8 cellular contexts compared by ENCODE assay signal in genomic region chr15:72231066-72231846, GRCh38. TPM values are rescaled to one million over a fixed set of nuclear protein-coding genes. Genes with fewer than 3 reads are reported as not detected.
DNase-seq lines count a peak whose midpoint lies in the region; ATAC-seq and TF ChIP-seq lines count a peak whose summit lies in the region.

Gene PKM (minus strand): TSS chr15:72231190. CDS start chr15:72219097, 12,093 bp downstream.

- H3K27me3 ChIP-seq in DOHH2 (ENCODE audit: control insufficient read depth, low read length) (no peaks in the 10 kb centered on the region), Loucy (ENCODE audit: insufficient read depth, low read length, poor library complexity, severe bottlenecking) (peaks cover 10% of the 10 kb centered on the region), RWPE2 (ENCODE audit: insufficient read depth, poor library complexity, severe bottlenecking) (no peaks in the 10 kb centered on the region)

- H3K27ac Mint-ChIP-seq in activated T-helper 2 cell treated with anti-CD3 and anti-CD28 coated beads, Interferon-gamma antibody, Interleukin-2, Interleukin-4, amounts not matched to agents 10 μg/mL and 5 μg/mL and 100 μg/mL, durations not matched to agents 14 hours and 24 hours and 36 hours: peak within 1 kb of the TSS; percentile 100
- peak within 1 kb of the TSS; percentile 86 to 99 (median 96) for H3K27ac Mint-ChIP-seq in naive thymus-derived CD8-positive, alpha-beta T cell
- peak within 1 kb of the TSS; percentile 98 for H3K27ac Mint-ChIP-seq in stimulated activated naive B cell treated with anti-CD40 and anti-IgM and Interleukin-4, amounts not matched to agents 10 μg/mL and 1 μg/mL and 100 μg/mL, for 72 hours

- H3K4me2 ChIP-seq in DOHH2 (ENCODE audit: low read length) (peak within 1 kb of the TSS; percentile 99), Loucy (ENCODE audit: low read depth, low read length, poor library complexity, severe bottlenecking) (peak within 1 kb of the TSS; percentile 98)

- H3K9me3 Mint-ChIP-seq in activated T-helper 2 cell treated with anti-CD3 and anti-CD28 coated beads, Interferon-gamma antibody, Interleukin-2, Interleukin-4, amounts not matched to agents 10 μg/mL and 5 μg/mL and 100 μg/mL, durations not matched to agents 14 hours and 24 hours and 36 hours: no peaks in the 10 kb centered on the region
- no peaks in the 10 kb centered on the region for H3K9me3 Mint-ChIP-seq in naive thymus-derived CD8-positive, alpha-beta T cell
- H3K9me3 Mint-ChIP-seq in stimulated activated naive B cell treated with anti-CD40 and anti-IgM and Interleukin-4, amounts not matched to agents 10 μg/mL and 1 μg/mL and 100 μg/mL, for 72 hours: no peaks in the 10 kb centered on the region

- H3F3A ChIP-seq in DOHH2 (ENCODE audit: control insufficient read depth, insufficient read depth) (peaks cover 36% of the 10 kb centered on the region), Loucy (ENCODE audit: low read depth) (peaks cover 20% of the 10 kb centered on the region)

- TF ChIP-seq CTCF in DOHH2 (IDR thresholded peaks at IDR 0.05; ENCODE audit: low read depth, low read length, poor library complexity, severe bottlenecking) (no peak), Loucy (conservative IDR thresholded peaks at IDR 0.05; ENCODE audit: low read length) (no peak), RWPE2 (IDR thresholded peaks at IDR 0.05; ENCODE audit: poor library complexity, severe bottlenecking) (no peak), fibroblast of mammary gland (conservative IDR thresholded peaks at IDR 0.05; ENCODE audit: control insufficient read depth, insufficient read depth, low read depth, low read length) (no peak)

- peak within 1 kb of the TSS; percentile 98 for H3K4me3 ChIP-seq in DOHH2 (ENCODE audit: low read length)
- peak within 1 kb of the TSS; percentile 95 for H3K4me3 ChIP-seq in Loucy (ENCODE audit: low read length, poor library complexity, severe bottlenecking)
- H3K4me3 ChIP-seq in RWPE2 (ENCODE audit: severe bottlenecking): peak within 1 kb of the TSS; percentile 81
- H3K4me3 ChIP-seq in fibroblast of mammary gland (ENCODE audit: control insufficient read depth, low read depth, low read length): peak within 1 kb of the TSS; percentile 96

- no peaks in the 10 kb centered on the region for H3K9me3 ChIP-seq in DOHH2 (ENCODE audit: control insufficient read depth, insufficient read depth, low read length)
- no peaks in the 10 kb centered on the region for H3K9me3 ChIP-seq in Loucy (ENCODE audit: insufficient read depth, low read depth, low read length)
- no peaks in the 10 kb centered on the region for H3K9me3 ChIP-seq in RWPE2 (ENCODE audit: severe bottlenecking)

- H3K9me2 ChIP-seq in DOHH2 (replicated peaks; ENCODE audit: control insufficient read depth, low read length): no peaks in the 10 kb centered on the region
- no peaks in the 10 kb centered on the region for H3K9me2 ChIP-seq in Loucy (replicated peaks; ENCODE audit: low read depth, low read length)

- H3K36me3 Mint-ChIP-seq in activated T-helper 2 cell treated with anti-CD3 and anti-CD28 coated beads, Interferon-gamma antibody, Interleukin-2, Interleukin-4, amounts not matched to agents 10 μg/mL and 5 μg/mL and 100 μg/mL, durations not matched to agents 14 hours and 24 hours and 36 hours (ENCODE audit: low read depth): peaks cover 39% of the 10 kb centered on the region
- H3K36me3 Mint-ChIP-seq in naive thymus-derived CD8-positive, alpha-beta T cell: no peaks in the 10 kb centered on the region
- peaks cover 27 to 33% of the 10 kb centered on the region in 2 donors for H3K36me3 Mint-ChIP-seq in stimulated activated naive B cell treated with anti-CD40 and anti-IgM and Interleukin-4, amounts not matched to agents 10 μg/mL and 1 μg/mL and 100 μg/mL, for 72 hours

- H3K79me2 ChIP-seq in DOHH2 (ENCODE audit: control insufficient read depth, low read length) (peaks cover 56% of the 10 kb centered on the region), Loucy (ENCODE audit: insufficient read depth, low read length) (peaks cover 55% of the 10 kb centered on the region)

- H2AFZ ChIP-seq in Loucy (ENCODE audit: low read length): peak within 1 kb of the TSS; percentile 93

- H3K4me3 Mint-ChIP-seq in activated T-helper 2 cell treated with anti-CD3 and anti-CD28 coated beads, Interferon-gamma antibody, Interleukin-2, Interleukin-4, amounts not matched to agents 10 μg/mL and 5 μg/mL and 100 μg/mL, durations not matched to agents 14 hours and 24 hours and 36 hours (ENCODE audit: low read depth): peak within 1 kb of the TSS; percentile 99
- H3K4me3 Mint-ChIP-seq in naive thymus-derived CD8-positive, alpha-beta T cell: peak within 1 kb of the TSS; percentile 94 to 99 (median 98)
- H3K4me3 Mint-ChIP-seq in stimulated activated naive B cell treated with anti-CD40 and anti-IgM and Interleukin-4, amounts not matched to agents 10 μg/mL and 1 μg/mL and 100 μg/mL, for 72 hours: peak within 1 kb of the TSS; percentile 94 to 95

- no peaks in the 10 kb centered on the region for H3K27me3 Mint-ChIP-seq in activated T-helper 2 cell treated with anti-CD3 and anti-CD28 coated beads, Interferon-gamma antibody, Interleukin-2, Interleukin-4, amounts not matched to agents 10 μg/mL and 5 μg/mL and 100 μg/mL, durations not matched to agents 14 hours and 24 hours and 36 hours (ENCODE audit: low read depth)
- H3K27me3 Mint-ChIP-seq in naive thymus-derived CD8-positive, alpha-beta T cell: no peaks in the 10 kb centered on the region
- H3K27me3 Mint-ChIP-seq in stimulated activated naive B cell treated with anti-CD40 and anti-IgM and Interleukin-4, amounts not matched to agents 10 μg/mL and 1 μg/mL and 100 μg/mL, for 72 hours: no peaks in the 10 kb centered on the region

- intact Hi-C loops in activated T-helper 2 cell treated with anti-CD3 and anti-CD28 coated beads, Interferon-gamma antibody, Interleukin-2, Interleukin-4, amounts not matched to agents 10 μg/mL and 5 μg/mL and 100 μg/mL, durations not matched to agents 14 hours and 24 hours and 36 hours (cut with micrococcal nuclease): no loop called here

- H3K27ac ChIP-seq in DOHH2 (ENCODE audit: low read depth, low read length) (peak within 1 kb of the TSS; percentile 91), RWPE2 (ENCODE audit: poor library complexity, severe bottlenecking) (peak within 1 kb of the TSS; percentile 99)

- H3K4me1 Mint-ChIP-seq in activated T-helper 2 cell treated with anti-CD3 and anti-CD28 coated beads, Interferon-gamma antibody, Interleukin-2, Interleukin-4, amounts not matched to agents 10 μg/mL and 5 μg/mL and 100 μg/mL, durations not matched to agents 14 hours and 24 hours and 36 hours (ENCODE audit: low read depth): peaks cover 28% of the 10 kb centered on the region
- peaks cover 25 to 56% (median 47%) of the 10 kb centered on the region in 4 donors for H3K4me1 Mint-ChIP-seq in naive thymus-derived CD8-positive, alpha-beta T cell
- peaks cover 18 to 52% of the 10 kb centered on the region in 2 donors for H3K4me1 Mint-ChIP-seq in stimulated activated naive B cell treated with anti-CD40 and anti-IgM and Interleukin-4, amounts not matched to agents 10 μg/mL and 1 μg/mL and 100 μg/mL, for 72 hours

- peak within 1 kb of the TSS; percentile 99 for H3K9ac ChIP-seq in Loucy (ENCODE audit: low read depth, low read length, poor library complexity, severe bottlenecking)

- peaks cover 14% of the 10 kb centered on the region for H4K20me1 ChIP-seq in DOHH2 (ENCODE audit: control insufficient read depth, insufficient read depth, low read depth, low read length)
- peaks cover 46% of the 10 kb centered on the region for H4K20me1 ChIP-seq in Loucy (ENCODE audit: insufficient read depth, low read length, poor library complexity, severe bottlenecking)

- POLR2A ChIA-PET in naive thymus-derived CD8-positive, alpha-beta T cell (lab: Charles Lee): interaction anchor here (0.6 to 3.7 kb wide), 17 partner anchors 9 to 242 kb away, joined by 3 to 46 read pairs (median 4); partner anchors contain the start of genes HEXA, MYO9A, PARP6 and SENP8

- peaks cover 41% of the 10 kb centered on the region for H3K36me3 ChIP-seq in DOHH2 (ENCODE audit: control insufficient read depth, low read length)
- no peaks in the 10 kb centered on the region for H3K36me3 ChIP-seq in Loucy (ENCODE audit: insufficient read depth, low read length)
- H3K36me3 ChIP-seq in RWPE2 (ENCODE audit: low read depth): peaks cover 27% of the 10 kb centered on the region

- H3K4me1 ChIP-seq in DOHH2 (ENCODE audit: control insufficient read depth, low read length) (peaks cover 38% of the 10 kb centered on the region), Loucy (ENCODE audit: insufficient read depth, low read length, poor library complexity, severe bottlenecking) (peaks cover 38% of the 10 kb centered on the region), RWPE2 (ENCODE audit: insufficient read depth, poor library complexity, severe bottlenecking) (peaks cover 23% of the 10 kb centered on the region)

- DNase-seq in GOT3 (lab: John Stamatoyannopoulos, UW): peak; percentile 92
- DNase-seq in RWPE2 (ENCODE audit: low spot score): peak; percentile 100
- peak; percentile 93 for DNase-seq in activated T-helper 2 cell treated with anti-CD3 and anti-CD28 coated beads, Interferon-gamma antibody, Interleukin-2, Interleukin-4, amounts not matched to agents 10 μg/mL and 5 μg/mL and 100 μg/mL, durations not matched to agents 14 hours and 24 hours and 36 hours (ENCODE audit: low spot score)
- DNase-seq in fibroblast of mammary gland (ENCODE audit: low read depth): peak; percentile 97
- DNase-seq in naive thymus-derived CD8-positive, alpha-beta T cell: peak; percentile 84 to 96 (median 88)
- peak; percentile 97 for DNase-seq in stimulated activated naive B cell treated with anti-CD40 and anti-IgM and Interleukin-4, amounts not matched to agents 10 μg/mL and 1 μg/mL and 100 μg/mL, for 72 hours

- peak; percentile 51 for ATAC-seq in RWPE2 (ENCODE audit: low read depth)
- peak; percentile 43 to 46 for ATAC-seq in naive thymus-derived CD8-positive, alpha-beta T cell
- peak; percentile 33 to 54 for ATAC-seq in stimulated activated naive B cell treated with anti-CD40 and anti-IgM and Interleukin-4, amounts not matched to agents 10 μg/mL and 1 μg/mL and 100 μg/mL, for 72 hours (replicated peaks)

RNA-seq across cellular contexts. Expression of gene PKM, which starts in this region (rescaled TPM):
- total RNA-seq in activated T-helper 2 cell treated with anti-CD3 and anti-CD28 coated beads, Interferon-gamma antibody, Interleukin-2, Interleukin-4, amounts not matched to agents 10 μg/mL and 5 μg/mL and 100 μg/mL, durations not matched to agents 14 hours and 24 hours and 36 hours: 2,347 and 2,391 TPM in 2 replicates
- 100 to 1,000 TPM; 277 to 285 TPM for total RNA-seq in naive thymus-derived CD8-positive, alpha-beta T cell
- polyA plus RNA-seq in naive thymus-derived CD8-positive, alpha-beta T cell: 100 to 1,000 TPM; 305 to 330 (median 318) TPM

Comparison
In these comparisons a context has a peak if more than half of its experiments do, and no peak if none do; other contexts are left out.
1. Peak in every context shown above with its lines: DNase-seq, ATAC-seq, H3K4me3 ChIP-seq and H3K27ac ChIP-seq.